ENCODE assay signal across 8 cellular contexts in genomic region chr1:101238681-101239094, GRCh38. TPM values are rescaled to one million over a fixed set of nuclear protein-coding genes. Genes with fewer than 3 reads are reported as not detected.
DNase-seq lines count a peak whose midpoint lies in the region; ATAC-seq and TF ChIP-seq lines count a peak whose summit lies in the region.

No MANE protein-coding gene starts in this region.

- peak overlapping the region; percentile 75 for H3K4me3 Mint-ChIP-seq in glutamatergic neuron (ENCODE audit: unreplicated experiment)
- peak overlapping the region; percentile 56 for H3K4me3 Mint-ChIP-seq in osteocyte (ENCODE audit: unreplicated experiment)

- peaks cover 3% of the 10 kb centered on the region; the same call in 1 of the 2 replicates for H4K20me1 ChIP-seq in IMR-90 (ENCODE audit: insufficient read depth, low read length)

- no peak overlapping the region for H2AK5ac ChIP-seq in IMR-90 (ENCODE audit: low read depth, low read length)

- H2BK20ac ChIP-seq in IMR-90 (ENCODE audit: low read depth, low read length): no peak overlapping the region

- H3K4me3 ChIP-seq in IMR-90 (ENCODE audit: insufficient read depth, low read depth, low read length): no peak overlapping the region; the same call in 1 of the 2 replicates
- peak overlapping the region; percentile 89 for H3K4me3 ChIP-seq in SK-N-MC
- H3K4me3 ChIP-seq in suprapubic skin: peak overlapping the region; percentile 75

- TF ChIP-seq CTCF in IMR-90 (conservative IDR thresholded peaks at IDR 0.05; ENCODE audit: low read depth, low read length) (peak; percentile 93), glutamatergic neuron (IDR thresholded peaks at IDR 0.05; ENCODE audit: partially characterized antibody, unreplicated experiment) (peak; percentile 91), osteocyte (IDR thresholded peaks at IDR 0.05) (peak; percentile 88), suprapubic skin (IDR thresholded peaks at IDR 0.05) (peak; percentile 80 to 93)

- H3K9ac ChIP-seq in IMR-90 (ENCODE audit: low read depth, low read length) (no peak overlapping the region), SK-N-MC (ENCODE audit: insufficient read length) (peak overlapping the region; percentile 24)

- H3K4me1 Mint-ChIP-seq in glutamatergic neuron (ENCODE audit: low read depth, unreplicated experiment) (peaks cover 12% of the 10 kb centered on the region), osteocyte (ENCODE audit: unreplicated experiment) (peaks cover 30% of the 10 kb centered on the region)

- CTCF ChIA-PET in IMR-90 (lab: Yijun Ruan, JAX): interaction anchor here (0.5 to 1.6 kb wide), 26 partner anchors 9 to 327 kb away, joined by 3 to 8 read pairs (median 4); no protein-coding TSS in a partner anchor

- H3K9me3 Mint-ChIP-seq in glutamatergic neuron (ENCODE audit: unreplicated experiment): peaks cover 7% of the 10 kb centered on the region
- no peaks in the 10 kb centered on the region for H3K9me3 Mint-ChIP-seq in osteocyte (ENCODE audit: unreplicated experiment)

- H3K27ac ChIP-seq in IMR-90 (ENCODE audit: insufficient read depth, low read length) (no peak overlapping the region), SK-N-MC (no peak overlapping the region), suprapubic skin (peak overlapping the region; percentile 79)

- peak; percentile 90 for TF ChIP-seq RAD21 in IMR-90 (IDR thresholded peaks at IDR 0.05; ENCODE audit: low read length)

- H2BK5ac ChIP-seq in IMR-90 (ENCODE audit: low read depth, low read length, poor library complexity, severe bottlenecking): no peak overlapping the region

- H3K14ac ChIP-seq in IMR-90 (replicated peaks; ENCODE audit: low read depth, low read length): no peak overlapping the region

- no peak overlapping the region for H4K91ac ChIP-seq in IMR-90 (ENCODE audit: insufficient read depth, low read depth, low read length)

- 0% methylated on average over 7 of the region's 17 CpGs; no CpG with 5 or more reads in 1 of the 2 experiments for WGBS in IMR-90 (ENCODE audit: extremely low coverage in 2 of 2, insufficient read length in 1 of 2), 2 experiments
- WGBS in suprapubic skin: 6% methylated on average over 17 of the region's 17 CpGs

- dilution Hi-C loops in IMR-90 (cut with HindIII; ENCODE audit: low sequenced_read_pairs, unreplicated experiment): no loop called here

- H2AK9ac ChIP-seq in IMR-90 (replicated peaks; ENCODE audit: low read depth, low read length, poor library complexity): peak overlapping the region; percentile 78

- no peak overlapping the region for H3K18ac ChIP-seq in IMR-90 (ENCODE audit: low read depth, low read length)

- TF ChIP-seq POLR2A in IMR-90 (IDR thresholded peaks at IDR 0.05; ENCODE audit: low read depth, low read length) (no peak), suprapubic skin (IDR thresholded peaks at IDR 0.05) (no peak)

- no peak overlapping the region for H4K5ac ChIP-seq in IMR-90 (ENCODE audit: low read depth, low read length)

- no peak overlapping the region for H3K4ac ChIP-seq in IMR-90 (ENCODE audit: low read depth, low read length)

- no peak overlapping the region for H3K56ac ChIP-seq in IMR-90 (ENCODE audit: extremely low read depth, insufficient read depth, low read length)

- no TSS peak for BruUV-seq in IMR-90 (replicated peaks; lab: Mats Ljungman, UMichigan)

- H2BK15ac ChIP-seq in IMR-90 (ENCODE audit: low read depth, low read length): no peak overlapping the region

- H3K36me3 ChIP-seq in IMR-90 (ENCODE audit: control insufficient read depth, insufficient read depth, low read length) (peaks cover 16% of the 10 kb centered on the region), SK-N-MC (ENCODE audit: insufficient read depth, low read length) (no peaks in the 10 kb centered on the region), suprapubic skin (peaks cover 10% of the 10 kb centered on the region)

- TF ChIP-seq EP300 in suprapubic skin (IDR thresholded peaks at IDR 0.05): no peak

- no peaks in the 10 kb centered on the region for H3K9me3 ChIP-seq in IMR-90 (ENCODE audit: control insufficient read depth, insufficient read depth, low read length)
- H3K9me3 ChIP-seq in SK-N-MC (ENCODE audit: low read depth, low read length): no peaks in the 10 kb centered on the region
- no peaks in the 10 kb centered on the region for H3K9me3 ChIP-seq in suprapubic skin

- no peak overlapping the region for H3K27ac Mint-ChIP-seq in glutamatergic neuron (ENCODE audit: unreplicated experiment)
- H3K27ac Mint-ChIP-seq in osteocyte (ENCODE audit: unreplicated experiment): no peak overlapping the region

- peak overlapping the region in 1 of 2 experiments; percentile 53; a peak in 1 of 4 replicates for H4K8ac ChIP-seq in IMR-90 (ENCODE audit: low read depth in 2 of 2, low read length in 2 of 2)

- POLR2A ChIA-PET in IMR-90 (lab: Charles Lee; ENCODE audit: unreplicated experiment): no interaction called here

- H3K4me1 ChIP-seq in IMR-90 (ENCODE audit: control insufficient read depth, insufficient read depth, low read length) (no peaks in the 10 kb centered on the region), suprapubic skin (peaks cover 34% of the 10 kb centered on the region)

- peak overlapping the region; percentile 48; the same call in 1 of the 2 replicates for H3K4me2 ChIP-seq in IMR-90 (ENCODE audit: low read depth, low read length)

- DNase-seq in AG20443 (ENCODE audit: low spot score) (peak; percentile 93), IMR-90 (peak; percentile 91), SK-N-MC (ENCODE audit: low read depth, low spot score) (no peak), glutamatergic neuron (peak; percentile 87), osteocyte (ENCODE audit: extremely low spot score, unreplicated experiment) (peak; percentile 93), suprapubic skin (ENCODE audit: low spot score in 2 of 2) (peak; percentile 90 to 92)
- peak; percentile 88 for DNase-seq in activated naive CD4-positive, alpha-beta T cell treated with anti-CD3 and anti-CD28 coated beads, Interleukin-2, amount 50 U/mL, for 16 hours

- in situ Hi-C loops in IMR-90 (cut with MboI; ENCODE audit: low sequenced_read_pairs): loop anchor here (25.0 kb wide), 1 partner anchor 201 kb away; the partner anchor contains the start of gene DPH5

- H2BK120ac ChIP-seq in IMR-90 (ENCODE audit: low read depth, low read length): no peak overlapping the region

- H2AFZ ChIP-seq in IMR-90 (replicated peaks; ENCODE audit: low read length, poor library complexity): peak overlapping the region; percentile 72

- peaks cover 0 to 11% of the 10 kb centered on the region in 2 experiments; a peak in 1 of 4 replicates for H3K79me1 ChIP-seq in IMR-90 (ENCODE audit: low read depth in 1 of 2, low read length in 2 of 2)

- H3K27me3 Mint-ChIP-seq in glutamatergic neuron (ENCODE audit: unreplicated experiment) (peaks cover 15% of the 10 kb centered on the region), osteocyte (ENCODE audit: unreplicated experiment) (peaks cover 43% of the 10 kb centered on the region)

- intact Hi-C loops in IMR-90 (cut with micrococcal nuclease): loop anchor here (1.0 to 5.0 kb wide), 6 partner anchors 50 to 317 kb away; partner anchors contain the start of gene DPH5

- H3K27me3 ChIP-seq in IMR-90 (ENCODE audit: control insufficient read depth, insufficient read depth, low read length): no peaks in the 10 kb centered on the region
- peaks cover 7% of the 10 kb centered on the region for H3K27me3 ChIP-seq in suprapubic skin

- H3K9me1 ChIP-seq in IMR-90 (ENCODE audit: insufficient read depth, low read length): 0 out of 2 replicates have a peak, but pooled peaks cover 4% of the 10 kb centered on the region

- peak; percentile 23 for ATAC-seq in GM18868 (IDR thresholded peaks at IDR 0.05; ENCODE audit: unreplicated experiment)
- peak; percentile 69 for ATAC-seq in IMR-90 (ENCODE audit: low read depth)

- H3K36me3 Mint-ChIP-seq in glutamatergic neuron (ENCODE audit: unreplicated experiment) (no peaks in the 10 kb centered on the region), osteocyte (ENCODE audit: unreplicated experiment) (no peaks in the 10 kb centered on the region)

- H3K23ac ChIP-seq in IMR-90 (ENCODE audit: low read depth, low read length): no peak overlapping the region

TF ChIP-seq in IMR-90, 13 proteins besides CTCF, POLR2A, EP300 and RAD21:
- TF ChIP-seq SMC3 (IDR thresholded peaks at IDR 0.05; ENCODE audit: low read depth, low read length) (peak; percentile 91), MXI1 (IDR thresholded peaks at IDR 0.05; ENCODE audit: borderline replicate concordance, low read depth, low read length) (no peak), ELK1 (IDR thresholded peaks at IDR 0.05; ENCODE audit: borderline replicate concordance, low read depth, low read length) (no peak)

RNA-seq across cellular contexts. Expression of gene S1PR1, which starts 1.9 kb away (rescaled TPM):
- total RNA-seq in IMR-90 (2012; rRNA removed): 12.5 and 12.9 TPM in 2 replicates
- 14.1 and 15.6 TPM in 2 replicates for polyA plus RNA-seq in IMR-90 (2012; rRNA removed)
- 6.3 and 10.1 TPM in 2 replicates for polyA plus RNA-seq in IMR-90 (2012; cell fraction: cytosol; rRNA removed)
- polyA plus RNA-seq in IMR-90 (2012; cell fraction: nucleus; rRNA removed; ENCODE audit: low replicate concordance): 6.1 TPM in 2 replicates
- not detected for total RNA-seq in glutamatergic neuron (ENCODE audit: unreplicated experiment)
- 0.31 TPM in 1 of 2 replicates, not detected in the other for total RNA-seq in osteocyte
- 10 to 100 TPM; 11.4 to 50.6 (median 26.0) TPM for total RNA-seq in suprapubic skin
